Comparison of ENCODE assay signal across 18 cellular contexts in the genomic region with DNA sequence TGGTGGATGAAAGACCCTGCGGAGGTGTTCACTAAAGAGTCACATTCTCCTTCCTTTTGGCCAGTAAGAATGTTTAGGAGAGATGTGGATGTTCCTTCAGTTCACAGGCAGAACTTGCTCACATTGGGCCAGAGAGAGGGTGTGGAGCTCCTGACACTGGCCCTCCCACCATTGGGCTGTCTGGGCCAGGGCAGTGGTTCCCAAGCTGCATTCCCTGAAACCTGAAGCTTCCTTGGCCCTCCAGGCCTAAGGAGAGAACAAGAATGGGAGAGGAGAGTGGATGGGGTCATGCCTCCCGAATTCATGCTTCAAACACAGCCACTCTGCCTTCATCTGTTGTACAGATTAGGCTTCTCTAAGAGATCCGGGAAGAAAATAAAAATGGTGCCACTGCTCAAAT.
"Had no signal": no experiment of that assay in that cellular context is flagged by ENCODE, and none has a peak within 500 bp of the region (broad histone marks: within the 10 kb centered on the region; RNA-seq: fewer than 3 reads in every experiment).

No MANE protein-coding gene starts in this region.

- H3K4me3 Mint-ChIP-seq: activated CD8-positive, alpha-beta T cell treated with anti-CD3 and anti-CD28 coated beads for 36 hours; mesothelial cell of epicardium; stimulated activated naive B cell treated with anti-CD40 and anti-IgM and Interleukin-4, amounts not matched to agents 10 μg/mL and 1 μg/mL and 100 μg/mL, for 72 hours had no signal

- H3K36me3 Mint-ChIP-seq: activated naive CD4-positive, alpha-beta T cell treated with anti-CD3 and anti-CD28 coated beads, Interleukin-2, amount 50 U/mL, for 72 hours; mesothelial cell of epicardium; stimulated activated naive B cell treated with anti-CD40 and anti-IgM and Interleukin-4, amounts not matched to agents 10 μg/mL and 1 μg/mL and 100 μg/mL, for 72 hours had no signal

- H3K4me1 ChIP-seq: lower lobe of right lung had no signal

- H3K27me3 ChIP-seq: ovary, tibial artery, uterus had no signal

- H3K27ac ChIP-seq: coronary artery, lower lobe of right lung, ovary, tibial artery, uterus, VCaP had no signal

- H3K9me3 Mint-ChIP-seq: activated CD8-positive, alpha-beta T cell treated with anti-CD3 and anti-CD28 coated beads for 36 hours; activated naive CD4-positive, alpha-beta T cell treated with anti-CD3 and anti-CD28 coated beads, Interleukin-2, amount 50 U/mL, for 72 hours; mesothelial cell of epicardium; stimulated activated naive B cell treated with anti-CD40 and anti-IgM and Interleukin-4, amounts not matched to agents 10 μg/mL and 1 μg/mL and 100 μg/mL, for 72 hours had no signal

- DNase-seq: activated CD4-positive, alpha-beta T cell treated with anti-CD3 and anti-CD28 coated beads for 4 hours; activated CD8-positive, alpha-beta memory T cell treated with anti-CD3 and anti-CD28 coated beads, Interleukin-2, amount 50 U/mL, for 4 hours; activated CD8-positive, alpha-beta T cell treated with anti-CD3 and anti-CD28 coated beads for 36 hours; activated effector memory CD4-positive, alpha-beta T cell treated with anti-CD3 and anti-CD28 coated beads, Interleukin-2, amount 50 U/mL, for 16 hours; activated T-cell treated with anti-CD3 and anti-CD28 coated beads, Interleukin-2, amount 50 U/mL, for 48 hours; central memory CD4-positive, alpha-beta T cell; effector CD4-positive, alpha-beta T cell; left colon; lower lobe of right lung; ovary; stimulated activated CD4-positive, alpha-beta T cell treated with anti-CD3 and anti-CD28 coated beads, Interleukin-2, amount 100 ng/mL, for 48 hours; stimulated activated naive B cell treated with anti-CD40 and anti-IgM and Interleukin-4, amounts not matched to agents 10 μg/mL and 1 μg/mL and 100 μg/mL, for 72 hours; tibial artery; uterus had no signal

- H3K27ac Mint-ChIP-seq: activated CD8-positive, alpha-beta T cell treated with anti-CD3 and anti-CD28 coated beads for 36 hours; activated naive CD4-positive, alpha-beta T cell treated with anti-CD3 and anti-CD28 coated beads, Interleukin-2, amount 50 U/mL, for 72 hours; mesothelial cell of epicardium; stimulated activated naive B cell treated with anti-CD40 and anti-IgM and Interleukin-4, amounts not matched to agents 10 μg/mL and 1 μg/mL and 100 μg/mL, for 72 hours had no signal

- H3K4me3 ChIP-seq: coronary artery, lower lobe of right lung, ovary, tibial artery, uterus had no signal

- ATAC-seq: activated CD8-positive, alpha-beta T cell treated with anti-CD3 and anti-CD28 coated beads for 36 hours; activated naive CD4-positive, alpha-beta T cell treated with anti-CD3 and anti-CD28 coated beads, Interleukin-2, amount 50 U/mL, for 72 hours; left colon; lower lobe of right lung; stimulated activated naive B cell treated with anti-CD40 and anti-IgM and Interleukin-4, amounts not matched to agents 10 μg/mL and 1 μg/mL and 100 μg/mL, for 72 hours had no signal

- H3K36me3 ChIP-seq: lower lobe of right lung, ovary, tibial artery, uterus had no signal

- H3K9me3 ChIP-seq: lower lobe of right lung, ovary, tibial artery, uterus had no signal

- H3K4me1 Mint-ChIP-seq: stimulated activated naive B cell treated with anti-CD40 and anti-IgM and Interleukin-4, amounts not matched to agents 10 μg/mL and 1 μg/mL and 100 μg/mL, for 72 hours had no signal
